In the genomic region with DNA sequence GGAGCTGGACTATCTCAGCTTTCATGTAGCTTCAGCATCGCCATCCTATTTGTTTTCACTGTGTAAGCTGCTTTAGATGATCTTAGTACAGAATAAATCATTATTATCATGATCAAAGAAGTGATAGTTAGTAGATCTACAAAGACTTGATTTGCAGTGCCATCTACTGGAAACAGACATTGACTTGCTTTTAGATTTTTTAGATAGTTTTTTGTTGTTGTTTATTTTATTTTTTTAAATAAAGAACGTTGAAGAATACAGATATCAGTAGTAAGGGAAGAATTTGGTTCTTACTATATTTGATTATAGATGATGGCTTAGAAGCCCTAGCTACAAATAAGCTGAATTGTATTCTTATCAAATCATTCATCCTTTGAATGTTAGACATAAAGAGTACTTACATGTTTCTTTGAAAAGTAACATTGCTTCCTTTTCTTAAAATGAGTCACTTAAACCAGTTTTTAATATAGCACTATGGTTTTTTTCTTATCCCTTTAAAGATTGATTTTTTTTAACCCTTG, we compare ENCODE assay signal across 9 cellular contexts. TPM values are rescaled to one million over a fixed set of nuclear protein-coding genes. Genes with fewer than 3 reads are reported as not detected.
DNase-seq lines count a peak whose midpoint lies in the region; ATAC-seq and TF ChIP-seq lines count a peak whose summit lies in the region.
"Had no signal": no experiment of that assay in that cellular context is flagged by ENCODE, and none has a peak within 500 bp of the region (broad histone marks: within the 10 kb centered on the region; RNA-seq: fewer than 3 reads in every experiment).

No MANE protein-coding gene starts in this region.

- H3K36me3 ChIP-seq in SK-N-SH (replicated peaks in 1 of 2; ENCODE audit: control insufficient read depth in 1 of 2, insufficient read depth in 2 of 2, low read length in 1 of 2) (no peaks in the 10 kb centered on the region), OCI-LY7 (ENCODE audit: insufficient read depth, low read length) (no peaks in the 10 kb centered on the region), fibroblast of lung (ENCODE audit: control insufficient read depth, insufficient read depth, low read length) (no peaks in the 10 kb centered on the region), smooth muscle cell (ENCODE audit: low read depth) (no peaks in the 10 kb centered on the region)

- DNase-seq in SK-N-SH (no peak), OCI-LY7 (ENCODE audit: low spot score) (peak; percentile 61), fibroblast of lung (ENCODE audit: low read depth in 2 of 2) (peak; percentile 41 to 83), smooth muscle cell (lab: John Stamatoyannopoulos, UW; ENCODE audit: unreplicated experiment) (no peak), NCI-H2081 treated with DMSO at 0.1 percent for 48 hours (lab: John Stamatoyannopoulos, UW) (no peak), left colon (no peak), middle frontal gyrus (ENCODE audit: extremely low spot score, low spot score) (no peak)
- DNase-seq: activated CD4-positive, alpha-beta T cell treated with anti-CD3 and anti-CD28 coated beads, Interleukin-2, amount 50 U/mL, for 1 hour had no signal

- H4K20me1 ChIP-seq in SK-N-SH (ENCODE audit: insufficient read depth) (no peaks in the 10 kb centered on the region), OCI-LY7 (ENCODE audit: insufficient read depth, low read length) (no peaks in the 10 kb centered on the region), fibroblast of lung (ENCODE audit: control insufficient read depth, extremely low read depth, insufficient read depth, low read length) (no peaks in the 10 kb centered on the region), smooth muscle cell (ENCODE audit: low read depth) (no peaks in the 10 kb centered on the region)

- H3F3A ChIP-seq in SK-N-SH (replicated peaks; ENCODE audit: insufficient read depth) (no peaks in the 10 kb centered on the region), smooth muscle cell (ENCODE audit: low read depth) (no peaks in the 10 kb centered on the region)

- intact Hi-C loops in OCI-LY7 (cut with micrococcal nuclease; ENCODE audit: unreplicated experiment) (loop anchor here (1.0 to 5.0 kb wide), 4 partner anchors 157 to 745 kb away; no protein-coding TSS in a partner anchor), left colon (cut with DNase I, micrococcal nuclease) (loop anchor here in 1 of 2 donors (10.0 kb wide), 1 partner anchor 752 kb away; no protein-coding TSS in a partner anchor)

- no peak for TF ChIP-seq EP300 in SK-N-SH (IDR thresholded peaks at IDR 0.05; ENCODE audit: borderline replicate concordance in 1 of 2, low read depth in 1 of 2, low read length in 1 of 2)

- H2AFZ ChIP-seq in SK-N-SH (ENCODE audit: low read depth) (no peak overlapping the region), OCI-LY7 (ENCODE audit: low read length) (no peak overlapping the region), fibroblast of lung (ENCODE audit: low read length) (no peak overlapping the region), smooth muscle cell (ENCODE audit: low read depth) (no peak overlapping the region)

- TF ChIP-seq CTCF in SK-N-SH (IDR thresholded peaks at IDR 0.05) (peak; percentile 72), OCI-LY7 (conservative IDR thresholded peaks at IDR 0.05; ENCODE audit: low read length) (peak; percentile 98), fibroblast of lung (conservative IDR thresholded peaks at IDR 0.05 in 1 of 2, IDR thresholded peaks at IDR 0.05 in 1 of 2; ENCODE audit: low read depth in 1 of 2, low read length in 2 of 2) (peak; percentile 13 to 52), smooth muscle cell (IDR thresholded peaks at IDR 0.05; ENCODE audit: borderline replicate concordance, insufficient read depth, poor library complexity, severe bottlenecking) (peak; percentile 64)

- H3K27ac ChIP-seq in SK-N-SH (ENCODE audit: low read depth in 2 of 2, low read length in 1 of 2) (no peak overlapping the region), OCI-LY7 (ENCODE audit: low read depth, low read length, poor library complexity, severe bottlenecking) (no peak overlapping the region), fibroblast of lung (ENCODE audit: insufficient read depth, low read length) (no peak overlapping the region), smooth muscle cell (ENCODE audit: low read depth) (no peak overlapping the region)

- H3K9ac ChIP-seq in SK-N-SH (no peak overlapping the region), fibroblast of lung (ENCODE audit: insufficient read depth, low read length) (no peak overlapping the region), smooth muscle cell (ENCODE audit: low read depth) (no peak overlapping the region)

- no TSS peak for BruUV-seq in OCI-LY7 (replicated peaks; lab: Mats Ljungman, UMichigan)

- WGBS in SK-N-SH (ENCODE audit: low lambda C conversion rate) = 3% methylated on average over 2 of the region's 2 CpGs
- 28% methylated on average over 2 of the region's 2 CpGs for WGBS in smooth muscle cell (ENCODE audit: low lambda C conversion rate)

- no peaks in the 10 kb centered on the region for H3K4me1 ChIP-seq in SK-N-SH (ENCODE audit: control insufficient read depth in 1 of 2, insufficient read depth in 2 of 2, low read depth in 1 of 2, low read length in 1 of 2)
- peaks cover 3% of the 10 kb centered on the region for H3K4me1 ChIP-seq in OCI-LY7 (ENCODE audit: insufficient read depth, low read length, poor library complexity, severe bottlenecking)
- H3K4me1 ChIP-seq in fibroblast of lung (ENCODE audit: control insufficient read depth, extremely low read depth, insufficient read depth, low read length) = no peaks in the 10 kb centered on the region
- no peaks in the 10 kb centered on the region for H3K4me1 ChIP-seq in smooth muscle cell (ENCODE audit: low read depth)

- POLR2A ChIA-PET in SK-N-SH (lab: Yijun Ruan, JAX) = no interaction called here
- POLR2A ChIA-PET in OCI-LY7 (lab: Charles Lee) = interaction anchor here (1.4 kb wide), 1 partner anchor 497 kb away, joined by 6 read pairs; no protein-coding TSS in a partner anchor

- no peaks in the 10 kb centered on the region for H3K9me3 ChIP-seq in SK-N-SH
- H3K9me3 ChIP-seq in OCI-LY7 (ENCODE audit: low read length) = no peaks in the 10 kb centered on the region
- no peaks in the 10 kb centered on the region for H3K9me3 ChIP-seq in fibroblast of lung (ENCODE audit: control insufficient read depth, insufficient read depth, low read depth, low read length)
- no peaks in the 10 kb centered on the region for H3K9me3 ChIP-seq in smooth muscle cell (replicated peaks; ENCODE audit: low read depth)

- ATAC-seq in SK-N-SH treated with all-trans-retinoic acid at 6 μM for 48 hours (no peak; the same call in 2 of the 3 replicates), left colon (no peak)

- H3K9me2 ChIP-seq in SK-N-SH (no peaks in the 10 kb centered on the region), OCI-LY7 (ENCODE audit: insufficient read depth, low read length) (no peaks in the 10 kb centered on the region)

- H3K27me3 ChIP-seq in SK-N-SH (ENCODE audit: insufficient read depth) (peaks cover 8% of the 10 kb centered on the region), fibroblast of lung (ENCODE audit: control insufficient read depth, insufficient read depth, low read length) (peaks cover 8% of the 10 kb centered on the region), smooth muscle cell (ENCODE audit: low read depth) (peaks cover 70% of the 10 kb centered on the region)

- peak; percentile 81 for TF ChIP-seq RAD21 in SK-N-SH (IDR thresholded peaks at IDR 0.05; ENCODE audit: low read length)

- CTCF ChIA-PET in SK-N-SH (lab: Yijun Ruan, JAX) (interaction anchor here (0.6 to 5.8 kb wide), 33 partner anchors 8 to 1617 kb away, joined by 3 to 37 read pairs (median 4); no protein-coding TSS in a partner anchor), OCI-LY7 (lab: Charles Lee; ENCODE audit: unreplicated experiment) (no interaction called here)

- no peak overlapping the region for H3K4me3 ChIP-seq in SK-N-SH (ENCODE audit: low read depth in 2 of 2, low read length in 1 of 2)
- no peak overlapping the region for H3K4me3 ChIP-seq in OCI-LY7 (ENCODE audit: low read depth, low read length, poor library complexity, severe bottlenecking)
- H3K4me3 ChIP-seq in fibroblast of lung (replicated peaks in 1 of 4; ENCODE audit: control extremely low read depth in 1 of 4, insufficient read depth in 1 of 4, low read depth in 3 of 4, low read length in 4 of 4) = no peak overlapping the region
- no peak overlapping the region for H3K4me3 ChIP-seq in smooth muscle cell

- H3K4me2 ChIP-seq in SK-N-SH (no peak overlapping the region), OCI-LY7 (ENCODE audit: low read length) (no peak overlapping the region), fibroblast of lung (ENCODE audit: extremely low read depth, insufficient read depth, low read length) (no peak overlapping the region), smooth muscle cell (no peak overlapping the region)

- H3K79me2 ChIP-seq in SK-N-SH (ENCODE audit: insufficient read depth) (no peaks in the 10 kb centered on the region), OCI-LY7 (ENCODE audit: insufficient read depth, low read depth, low read length) (no peaks in the 10 kb centered on the region), fibroblast of lung (ENCODE audit: control insufficient read depth, insufficient read depth, low read length) (no peaks in the 10 kb centered on the region), smooth muscle cell (ENCODE audit: low read depth) (no peaks in the 10 kb centered on the region)

TF ChIP-seq in SK-N-SH, 30 proteins besides CTCF, POLR2A, EP300 and RAD21 (continues in another document):
- TF ChIP-seq EZH2phosphoT487 (IDR thresholded peaks at IDR 0.05; ENCODE audit: borderline replicate concordance, low read depth) (no peak), ELF1 (IDR thresholded peaks at IDR 0.05) (no peak), GATA2 (CRISPR knock-in tag; IDR thresholded peaks at IDR 0.05) (0 out of 2 replicates have a peak, but pooled peaks have one; percentile 28)

TF ChIP-seq in SK-N-SH treated with all-trans-retinoic acid at 6 μM for 48 hours, 23 proteins besides CTCF, POLR2A, EP300 and RAD21 (continues in another document):
- TF ChIP-seq ZC3H10 (CRISPR knock-in tag; IDR thresholded peaks at IDR 0.05) (no peak), OSR1 (CRISPR knock-in tag; IDR thresholded peaks at IDR 0.05) (no peak)

RNA-seq across cellular contexts. Expression of a gene that starts 6.3 kb away (rescaled TPM):
- polyA plus RNA-seq in SK-N-SH (2012; rRNA removed) (0.20 and 0.49 TPM in 2 replicates), fibroblast of lung (0.52 and 1.3 TPM in 2 replicates), smooth muscle cell (0.60 and 0.90 TPM in 2 replicates)
- polyA plus RNA-seq in SK-N-SH (2012; cell fraction: cytosol; rRNA removed) = 0.37 and 0.55 TPM in 2 replicates
- 0.83 and 0.92 TPM in 2 replicates for polyA plus RNA-seq in SK-N-SH (2012; cell fraction: nucleus; rRNA removed)
- total RNA-seq in OCI-LY7 (2014; rRNA removed; shearing (Covaris generic)) = 5.1 and 7.9 TPM in 2 replicates
- total RNA-seq in OCI-LY7 (2022) (7.0 and 8.3 TPM in 2 replicates), fibroblast of lung (2.5 and 2.8 TPM in 2 replicates), smooth muscle cell (1.4 and 2.5 TPM in 2 replicates), left colon (1 to 10 TPM; 3.4 to 7.5 TPM)
- 0.40 and 0.86 TPM in 2 replicates for polyA plus RNA-seq in fibroblast of lung (2012)
- polyA minus RNA-seq in fibroblast of lung (ENCODE audit: low replicate concordance) = 0.20 and 1.5 TPM in 2 replicates

Comparison
In these comparisons a context has a peak if more than half of its experiments do, and no peak if none do; other contexts are left out.
1. DNase-seq: peak in OCI-LY7 (single experiment) and fibroblast of lung (2 of 2); none in SK-N-SH (single experiment), smooth muscle cell (single experiment), NCI-H2081 treated with DMSO at 0.1 percent for 48 hours (single experiment), left colon (0 of 2) and middle frontal gyrus (single experiment).
2. CTCF ChIP-seq: peak in every context shown above with its lines; median percentile 98 in OCI-LY7; 72 in SK-N-SH; 64 in smooth muscle cell; 32 in fibroblast of lung.